9 cellular contexts compared by ENCODE assay signal in genomic region chr9:69149321-69149807, GRCh38. TPM values are rescaled to one million over a fixed set of nuclear protein-coding genes. Genes with fewer than 3 reads are reported as not detected.
DNase-seq lines count a peak whose midpoint lies in the region; TF ChIP-seq lines count a peak whose summit lies in the region.
"Had no signal": no experiment of that assay in that cellular context is flagged by ENCODE, and none has a peak within 500 bp of the region (broad histone marks: within the 10 kb centered on the region; RNA-seq: fewer than 3 reads in every experiment).

No MANE protein-coding gene starts in this region.

- 0 out of 2 replicates have a peak overlapping the region, but pooled peaks have one; percentile 3 for H2AFZ ChIP-seq in SK-N-SH (ENCODE audit: low read depth)

- TF ChIP-seq RAD21 in SK-N-SH (IDR thresholded peaks at IDR 0.05; ENCODE audit: low read length): peak; percentile 15; the same call in 1 of the 2 replicates

- H3K27me3 ChIP-seq in SK-N-SH (ENCODE audit: insufficient read depth): no peaks in the 10 kb centered on the region
- no peaks in the 10 kb centered on the region for H3K27me3 ChIP-seq in A673 (replicated peaks; ENCODE audit: insufficient read depth, low read depth, low read length, poor library complexity)
- H3K27me3 ChIP-seq: neutrophil had no signal

- H3K9ac ChIP-seq in SK-N-SH: no peak overlapping the region

- CTCF ChIA-PET in SK-N-SH (lab: Yijun Ruan, JAX): interaction anchor here (1.0 to 2.6 kb wide), 6 partner anchors 8 to 114 kb away, joined by 3 to 9 read pairs (median 4); partner anchors contain the start of gene FXN
- CTCF ChIA-PET in GM10248 (lab: Yijun Ruan, JAX): interaction anchor here (1.1 to 1.3 kb wide), 2 partner anchors 11 to 13 kb away, joined by 3 read pairs; no protein-coding TSS in a partner anchor
- CTCF ChIA-PET in A673 (lab: Charles Lee): no interaction called here

- H3K4me3 ChIP-seq in SK-N-SH (ENCODE audit: low read depth in 2 of 2, low read length in 1 of 2): no peak overlapping the region
- peak overlapping the region; percentile 12 to 34 for H3K4me3 ChIP-seq in foreskin fibroblast (ENCODE audit: low read depth in 1 of 2, low read length in 2 of 2)
- no peak overlapping the region for H3K4me3 ChIP-seq in A673 (ENCODE audit: low read depth, low read length, poor library complexity, severe bottlenecking)

- intact Hi-C loops in A673 (cut with micrococcal nuclease; ENCODE audit: unreplicated experiment): no loop called here

- TF ChIP-seq CTCF in SK-N-SH (IDR thresholded peaks at IDR 0.05) (peak; percentile 31), foreskin fibroblast (IDR thresholded peaks at IDR 0.05; ENCODE audit: low read depth, low read length) (peak; percentile 36), GM10248 (IDR thresholded peaks at IDR 0.05; ENCODE audit: control extremely low read depth, extremely low read depth, low read depth, missing control alignments) (no peak), A673 (conservative IDR thresholded peaks at IDR 0.05; ENCODE audit: low read depth, low read length) (no peak)

- H3K4me1 ChIP-seq in SK-N-SH (ENCODE audit: control insufficient read depth in 1 of 2, insufficient read depth in 2 of 2, low read depth in 1 of 2, low read length in 1 of 2) (peaks cover 8 to 21% of the 10 kb centered on the region in 2 experiments; a peak in 2 of 4 replicates), A673 (ENCODE audit: insufficient read depth, low read length, poor library complexity, severe bottlenecking) (peaks cover 9% of the 10 kb centered on the region)

- no peaks in the 10 kb centered on the region for H4K20me1 ChIP-seq in SK-N-SH (ENCODE audit: insufficient read depth)

- H3K27ac ChIP-seq in SK-N-SH (ENCODE audit: low read depth in 2 of 2, low read length in 1 of 2): peak overlapping the region in 1 of 2 experiments; percentile 36; a peak in 1 of 4 replicates
- H3K27ac ChIP-seq in A673 (ENCODE audit: low read depth, low read length, poor library complexity, severe bottlenecking): no peak overlapping the region
- H3K27ac ChIP-seq: neutrophil had no signal

- peak overlapping the region; percentile 32; the same call in 1 of the 2 replicates for H3K4me2 ChIP-seq in SK-N-SH

- no peak for TF ChIP-seq EP300 in SK-N-SH (IDR thresholded peaks at IDR 0.05; ENCODE audit: borderline replicate concordance in 1 of 2, low read depth in 1 of 2, low read length in 1 of 2)

- no peaks in the 10 kb centered on the region for H3K79me2 ChIP-seq in SK-N-SH (ENCODE audit: insufficient read depth)

- BruUV-seq in A673 (replicated peaks; lab: Mats Ljungman, UMichigan): no TSS peak

- H3K9me3 ChIP-seq in SK-N-SH (no peaks in the 10 kb centered on the region), A673 (ENCODE audit: low read depth, low read length, poor library complexity, severe bottlenecking) (no peaks in the 10 kb centered on the region)
- H3K9me3 ChIP-seq: neutrophil had no signal

- DNase-seq in GM03348 (ENCODE audit: low spot score) (peak; percentile 73), SK-N-SH (no peak), foreskin fibroblast (peak; percentile 72 to 87), pulmonary artery endothelial cell (ENCODE audit: low read depth, low spot score) (peak; percentile 81), NCI-H1048 (lab: John Stamatoyannopoulos, UW) (no peak), GM10248 (ENCODE audit: extremely low spot score) (no peak), GOT3 (lab: John Stamatoyannopoulos, UW) (no peak), A673 (ENCODE audit: low spot score) (no peak)

- WGBS in SK-N-SH (ENCODE audit: low lambda C conversion rate): 55% methylated on average over 7 of the region's 7 CpGs

- no peaks in the 10 kb centered on the region for H3K9me2 ChIP-seq in SK-N-SH

- POLR2A ChIA-PET in SK-N-SH (lab: Yijun Ruan, JAX) (no interaction called here), GM10248 (lab: Yijun Ruan, JAX) (no interaction called here), A673 (lab: Charles Lee; ENCODE audit: low non-redundant PET) (no interaction called here)

- no peaks in the 10 kb centered on the region for H3K36me3 ChIP-seq in SK-N-SH (replicated peaks in 1 of 2; ENCODE audit: control insufficient read depth in 1 of 2, insufficient read depth in 2 of 2, low read length in 1 of 2)
- no peaks in the 10 kb centered on the region for H3K36me3 ChIP-seq in A673 (ENCODE audit: insufficient read depth, low read length, poor library complexity, severe bottlenecking)
- H3K36me3 ChIP-seq: neutrophil had no signal

- H3F3A ChIP-seq in SK-N-SH (replicated peaks; ENCODE audit: insufficient read depth): peaks cover 12% of the 10 kb centered on the region

TF ChIP-seq in SK-N-SH, 30 proteins besides CTCF, POLR2A, EP300 and RAD21:
- TF ChIP-seq TCF12 (IDR thresholded peaks at IDR 0.05) (0 out of 2 replicates have a peak, but pooled peaks have one; percentile 14), RXRA (IDR thresholded peaks at IDR 0.05; ENCODE audit: borderline replicate concordance, low read depth) (no peak)

RNA-seq across cellular contexts. Expression of gene TJP2, which starts 24.7 kb away (rescaled TPM):
- polyA plus RNA-seq in SK-N-SH (2012; rRNA removed): 17.7 and 18.4 TPM in 2 replicates
- 18.9 and 19.8 TPM in 2 replicates for polyA plus RNA-seq in SK-N-SH (2012; cell fraction: cytosol; rRNA removed)
- 30.5 and 38.4 TPM in 2 replicates for polyA plus RNA-seq in SK-N-SH (2012; cell fraction: nucleus; rRNA removed)
- total RNA-seq in pulmonary artery endothelial cell (243 and 307 TPM in 2 replicates), A673 (2021) (7.2 and 10.4 TPM in 2 replicates)

Comparison
In these comparisons a context has a peak if more than half of its experiments do, and no peak if none do; other contexts are left out.
1. DNase-seq: peak in GM03348 (single experiment), foreskin fibroblast (2 of 2) and pulmonary artery endothelial cell (single experiment); none in SK-N-SH (single experiment), NCI-H1048 (single experiment), GM10248 (single experiment), GOT3 (single experiment) and A673 (single experiment).
2. H3K4me3 ChIP-seq: peak in foreskin fibroblast (2 of 2); none in SK-N-SH (0 of 2) and A673 (single experiment).
3. CTCF ChIP-seq: peak in SK-N-SH (single experiment) and foreskin fibroblast (single experiment); none in GM10248 (single experiment) and A673 (single experiment).
4. RNA of gene TJP2, which starts 24.7 kb away (total RNA-seq): 243 to 307 TPM in pulmonary artery endothelial cell; 7.2 to 10.4 TPM in A673; every median in the first group is over 10 times any median in the second.